ENCODE assay signal across 8 cellular contexts in genomic region chr3:156606729-156607128, GRCh38. TPM values are rescaled to one million over a fixed set of nuclear protein-coding genes. Genes with fewer than 3 reads are reported as not detected.
A peak's percentile ranks its signal among the peaks of the same experiment; 100 is the strongest.
DNase-seq lines count a peak whose midpoint lies in the region; TF ChIP-seq lines count a peak whose summit lies in the region.

No MANE protein-coding gene starts in this region.

- BruUV-seq in Calu3 (replicated peaks; lab: Mats Ljungman, UMichigan), result no TSS peak

- H2AFZ ChIP-seq in GM23248, result peak overlapping the region; percentile 98

- CTCF ChIA-PET in Calu3 (lab: Charles Lee), result interaction anchor here (0.6 kb wide), 1 partner anchor 207 kb away, joined by 3 read pairs; no protein-coding TSS in a partner anchor

- intact Hi-C loops in Calu3 (cut with micrococcal nuclease; ENCODE audit: unreplicated experiment), result no loop called here

- no peaks in the 10 kb centered on the region for H3K79me2 ChIP-seq in GM23248 (ENCODE audit: insufficient read depth)

- WGBS in GM23248 (ENCODE audit: low coverage in 1 of 2, low lambda C conversion rate in 2 of 2, missing lambda C conversion rate in 2 of 2), 2 experiments, result 88 to 93% methylated on average over 4 of the region's 4 CpGs

- H3K27ac Mint-ChIP-seq in Calu3 (ENCODE audit: unreplicated experiment), result no peak overlapping the region

- peak overlapping the region; percentile 72 for H3K4me3 Mint-ChIP-seq in Calu3 (ENCODE audit: low read depth, unreplicated experiment)

- TF ChIP-seq CTCF in Calu3 (IDR thresholded peaks at IDR 0.05; ENCODE audit: unreplicated experiment), result no peak

- H3K27me3 ChIP-seq in GM23248 (replicated peaks; ENCODE audit: insufficient read depth), result no peaks in the 10 kb centered on the region

- H3K9me3 Mint-ChIP-seq in Calu3 (ENCODE audit: low read depth, unreplicated experiment), result no peaks in the 10 kb centered on the region

- DNase-seq in Calu3 (no peak), GM23248 (peak; percentile 28), NOMO-1 treated with dmso at 0.1 percent for 144 hours (lab: John Stamatoyannopoulos, UW; ENCODE audit: unreplicated experiment) (peak; percentile 66), medulla oblongata (ENCODE audit: extremely low spot score) (peak; percentile 29), NCI-H2081 treated with DMSO at 0.1 percent for 48 hours (lab: John Stamatoyannopoulos, UW) (no peak), T-helper 9 cell (no peak), NCI-H2196 treated with DMSO at 0.1 percent for 48 hours (lab: John Stamatoyannopoulos, UW; ENCODE audit: unreplicated experiment) (no peak)
- DNase-seq in activated CD4-positive, alpha-beta T cell treated with anti-CD3 and anti-CD28 coated beads for 1 hour, result no peak

- peak overlapping the region; percentile 97 for H3K27ac ChIP-seq in GM23248

- no peaks in the 10 kb centered on the region for H3K9me3 ChIP-seq in GM23248 (ENCODE audit: low read depth)

- H3F3A ChIP-seq in GM23248 (ENCODE audit: insufficient read depth), result peaks cover 16% of the 10 kb centered on the region

- no peaks in the 10 kb centered on the region for H3K27me3 Mint-ChIP-seq in Calu3 (ENCODE audit: unreplicated experiment)

- H3K9ac ChIP-seq in GM23248, result peak overlapping the region; percentile 88

- no peaks in the 10 kb centered on the region for H3K36me3 ChIP-seq in GM23248 (ENCODE audit: low read depth)

- H4K20me1 ChIP-seq in GM23248 (ENCODE audit: insufficient read depth), result no peaks in the 10 kb centered on the region

- peak overlapping the region; percentile 90 for H3K4me2 ChIP-seq in GM23248 (ENCODE audit: unreplicated experiment)

- peaks cover 11% of the 10 kb centered on the region for H3K36me3 Mint-ChIP-seq in Calu3 (ENCODE audit: insufficient read depth, unreplicated experiment)

- H3K9me2 ChIP-seq in GM23248 (ENCODE audit: insufficient read depth), result no peaks in the 10 kb centered on the region

- in situ Hi-C loops in GM23248 (cut with MboI), result no loop called here

- peaks cover 22% of the 10 kb centered on the region for H3K4me1 ChIP-seq in GM23248 (ENCODE audit: insufficient read depth)

- H3K4me3 ChIP-seq in GM23248, result peak overlapping the region; percentile 70

- peaks cover 36% of the 10 kb centered on the region for H3K4me1 Mint-ChIP-seq in Calu3 (ENCODE audit: low read depth, unreplicated experiment)

RNA-seq across cellular contexts. Expression of gene SSR3, which starts 51.8 kb away (rescaled TPM):
- 287 and 312 TPM in 2 replicates for total RNA-seq in Calu3 (2022)
- total RNA-seq in GM23248 (2014; rRNA removed; shearing (Covaris generic)), result 364 and 409 TPM in 2 replicates
- polyA plus RNA-seq in GM23248 (2016; fragmentation: Nextera tagmentation; extraction: Ambion mirVana), result 551 and 566 TPM in 2 replicates

Comparison
In these comparisons a context has a peak if more than half of its experiments do, and no peak if none do; other contexts are left out.
1. DNase-seq: peak in GM23248 (single experiment), NOMO-1 treated with dmso at 0.1 percent for 144 hours (single experiment) and medulla oblongata (single experiment); none in Calu3 (single experiment), NCI-H2081 treated with DMSO at 0.1 percent for 48 hours (single experiment), T-helper 9 cell (single experiment), activated CD4-positive, alpha-beta T cell treated with anti-CD3 and anti-CD28 coated beads for 1 hour (single experiment) and NCI-H2196 treated with DMSO at 0.1 percent for 48 hours (single experiment).